ENCODE assay signal across 28 cellular contexts in genomic region chr16:56315955-56316354, GRCh38.
"Had no signal": no experiment of that assay in that cellular context is flagged by ENCODE, and none has a peak within 500 bp of the region (broad histone marks: within the 10 kb centered on the region; RNA-seq: fewer than 3 reads in every experiment).

No MANE protein-coding gene starts in this region.

- H3K9me3 Mint-ChIP-seq: activated CD4-positive, alpha-beta T cell treated with anti-CD3 and anti-CD28 coated beads, Interleukin-2, amount 10 ng/mL, durations not matched to agents 24 days and 14 days; activated CD8-positive, alpha-beta T cell treated with anti-CD3 and anti-CD28 coated beads for 36 hours; activated naive CD4-positive, alpha-beta T cell treated with anti-CD3 and anti-CD28 coated beads, Interleukin-2, amount 50 U/mL, for 72 hours; activated T-cell treated with anti-CD3 and anti-CD28 coated beads, Interleukin-2, amount 50 U/mL, for 72 hours; activated T-helper 17 cell treated with anti-CD3 and anti-CD28 coated beads, Interleukin-2, amount 50 U/mL, for 72 hours; brain; IgD-negative memory B cell had no signal

- H3K4me3 ChIP-seq: adrenal gland, PC-9 had no signal

- H3K27me3 ChIP-seq: adrenal gland had no signal

- H3K4me1 Mint-ChIP-seq: activated T-helper 17 cell treated with anti-CD3 and anti-CD28 coated beads, Interleukin-2, amount 50 U/mL, for 72 hours had no signal

- H3K36me3 Mint-ChIP-seq: activated naive CD4-positive, alpha-beta T cell treated with anti-CD3 and anti-CD28 coated beads, Interleukin-2, amount 50 U/mL, for 72 hours; IgD-negative memory B cell had no signal

- H3K27me3 Mint-ChIP-seq: activated T-helper 17 cell treated with anti-CD3 and anti-CD28 coated beads, Interleukin-2, amount 50 U/mL, for 72 hours; brain; IgD-negative memory B cell had no signal

- H3K4me3 Mint-ChIP-seq: activated CD4-positive, alpha-beta T cell treated with anti-CD3 and anti-CD28 coated beads, Interleukin-2, amount 10 ng/mL, durations not matched to agents 24 days and 14 days; activated CD8-positive, alpha-beta T cell treated with anti-CD3 and anti-CD28 coated beads for 36 hours; activated T-cell treated with anti-CD3 and anti-CD28 coated beads, Interleukin-2, amount 50 U/mL, for 72 hours; activated T-helper 17 cell treated with anti-CD3 and anti-CD28 coated beads, Interleukin-2, amount 50 U/mL, for 72 hours; brain; IgD-negative memory B cell had no signal

- DNase-seq: activated CD4-positive, alpha-beta T cell treated with anti-CD3 and anti-CD28 coated beads, Interleukin-2, amount 10 ng/mL, durations not matched to agents 24 days and 14 days; activated CD4-positive, alpha-beta T cell treated with anti-CD3 and anti-CD28 coated beads, Interleukin-2, amount 50 U/mL, for 4 hours; activated CD8-positive, alpha-beta T cell treated with anti-CD3 and anti-CD28 coated beads for 36 hours; activated gamma-delta T cell; activated naive CD4-positive, alpha-beta T cell treated with Interleukin-2 at 50 U/mL for 16 hours; activated T-cell treated with anti-CD3 and anti-CD28 coated beads, Interleukin-2, amount 50 U/mL, for 1 hour; activated T-cell treated with anti-CD3 and anti-CD28 coated beads, Interleukin-2, amount 50 U/mL, for 72 hours; adrenal gland; Karpas-422; KBM-7; NCI-H1105; NCI-H1436; NCI-H1694; NCI-H1930; NCI-H2081 treated with DMSO at 0.1 percent for 48 hours; NCI-H345; NCI-H510A; NCI-H526; NCI-H748 treated with DMSO at 0.1 percent for 48 hours; NK-92 treated with Interleukin-12 subunit alpha and Interleukin-12 subunit beta, amount 100 ng/mL, for 24 hours; PC-9; T1000 had no signal

- H3K27ac Mint-ChIP-seq: activated CD4-positive, alpha-beta T cell treated with anti-CD3 and anti-CD28 coated beads, Interleukin-2, amount 10 ng/mL, durations not matched to agents 24 days and 14 days; activated CD8-positive, alpha-beta T cell treated with anti-CD3 and anti-CD28 coated beads for 36 hours; activated T-cell treated with anti-CD3 and anti-CD28 coated beads, Interleukin-2, amount 50 U/mL, for 72 hours; activated T-helper 17 cell treated with anti-CD3 and anti-CD28 coated beads, Interleukin-2, amount 50 U/mL, for 72 hours; IgD-negative memory B cell had no signal

- H3K27ac ChIP-seq: adrenal gland, PC-9, RWPE1 had no signal

- H3K9me3 ChIP-seq: adrenal gland had no signal

- H3K36me3 ChIP-seq: adrenal gland had no signal

- ATAC-seq: activated CD8-positive, alpha-beta T cell treated with anti-CD3 and anti-CD28 coated beads for 36 hours; activated naive CD4-positive, alpha-beta T cell treated with anti-CD3 and anti-CD28 coated beads, Interleukin-2, amount 50 U/mL, for 72 hours; activated T-cell treated with anti-CD3 and anti-CD28 coated beads, Interleukin-2, amount 50 U/mL, for 72 hours; activated T-helper 17 cell treated with anti-CD3 and anti-CD28 coated beads, Interleukin-2, amount 50 U/mL, for 72 hours; Right ventricle myocardium inferior had no signal
